In the genomic region with DNA sequence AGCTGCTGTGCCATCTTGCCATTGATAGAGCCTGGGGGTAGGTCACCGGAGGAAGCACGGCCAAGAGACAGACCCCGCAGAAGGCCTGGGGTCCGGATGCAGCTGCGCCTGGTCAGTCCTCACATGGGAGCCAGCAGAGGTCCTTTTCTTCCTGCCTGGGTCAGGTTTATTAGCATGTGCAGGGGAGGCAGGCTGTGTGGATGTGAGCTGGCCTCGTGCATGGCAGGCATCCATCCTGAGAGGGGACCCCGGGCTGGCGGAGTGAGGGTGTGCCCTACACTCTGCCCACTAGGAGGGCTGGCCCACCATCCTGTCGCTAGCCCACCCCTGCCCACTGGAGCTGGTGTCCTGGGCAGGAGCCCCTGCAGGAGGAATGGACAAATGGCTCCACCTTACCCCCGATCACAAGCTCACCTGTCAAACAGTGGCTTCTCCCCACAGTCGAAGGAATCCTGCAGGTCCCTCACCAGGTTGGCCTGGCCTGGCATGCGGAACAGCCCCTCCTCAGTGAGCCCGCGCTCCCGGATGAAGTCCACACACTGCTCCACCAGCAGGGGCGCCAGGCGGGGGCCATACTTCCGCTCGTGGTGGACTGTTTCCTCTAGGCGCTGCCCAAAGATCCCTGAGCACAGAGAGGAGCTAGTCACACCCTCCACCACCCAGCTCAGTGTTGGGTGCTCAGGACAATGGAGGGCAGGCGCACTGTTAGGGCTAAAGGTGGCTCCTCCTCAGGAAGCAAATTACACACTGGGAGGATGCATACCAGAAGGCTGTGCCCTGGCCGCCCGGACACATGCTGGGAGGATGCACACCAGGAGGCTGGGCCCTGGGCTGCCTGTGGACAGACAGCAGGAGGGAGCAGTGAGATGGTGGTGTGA, we compare ENCODE assay signal across 18 cellular contexts.
DNase-seq lines count a peak whose midpoint lies in the region; ATAC-seq and TF ChIP-seq lines count a peak whose summit lies in the region.
"Had no signal": no experiment of that assay in that cellular context is flagged by ENCODE, and none has a peak within 500 bp of the region (broad histone marks: within the 10 kb centered on the region; RNA-seq: fewer than 3 reads in every experiment).

No MANE protein-coding gene starts in this region.

- H3K79me2 ChIP-seq in H9 (ENCODE audit: insufficient read depth, low read length) (no peaks in the 10 kb centered on the region), osteoblast (ENCODE audit: insufficient read depth, low read length) (peaks cover 92% of the 10 kb centered on the region)

- H3K23me2 ChIP-seq in H9 (ENCODE audit: insufficient read length, low read depth, low read length, poor library complexity, severe bottlenecking), result no peaks in the 10 kb centered on the region

- H4K8ac ChIP-seq in H9 (replicated peaks; ENCODE audit: insufficient read length, low read depth, low read length), result no peak overlapping the region

- H2BK15ac ChIP-seq in H9 (ENCODE audit: low read depth, low read length), result no peak overlapping the region

- no peak overlapping the region for H2BK20ac ChIP-seq in H9 (ENCODE audit: low read depth, low read length, poor library complexity, severe bottlenecking)

- no peak overlapping the region for H3K23ac ChIP-seq in H9 (ENCODE audit: insufficient read length, low read depth, low read length)

- H3K18ac ChIP-seq in H9 (ENCODE audit: insufficient read length, low read depth, low read length), result no peak overlapping the region

- H3T11ph ChIP-seq in H9 (ENCODE audit: low read length), result no peak overlapping the region

- intact Hi-C loops in dendritic cell treated with granulocyte-macrophage colony-stimulating factor and Interleukin-4, amounts not matched to agents 40 ng/mL and 50 ng/mL, for 4 days (cut with micrococcal nuclease), result no loop called here

- peaks cover 5% of the 10 kb centered on the region for H3K36me3 ChIP-seq in osteoblast (ENCODE audit: insufficient read depth, low read length)
- H3K36me3 ChIP-seq: HAP-1, uterus had no signal

- H2AK5ac ChIP-seq in H9 (ENCODE audit: insufficient read length, low read length), result no peak overlapping the region

- peaks cover 21 to 32% of the 10 kb centered on the region in 2 experiments for H3K4me1 Mint-ChIP-seq in H9
- H3K4me1 Mint-ChIP-seq in dendritic cell treated with granulocyte-macrophage colony-stimulating factor and Interleukin-4, amounts not matched to agents 40 ng/mL and 50 ng/mL, for 4 days (ENCODE audit: low read depth), result peaks cover 59% of the 10 kb centered on the region
- H3K4me1 Mint-ChIP-seq: immature natural killer cell; stimulated activated effector memory CD8-positive, alpha-beta T cell treated with anti-CD3 and anti-CD28 coated beads, Interleukin-12 subunit alpha, Interleukin-12 subunit beta, amount 100 ng/mL, for 72 hours had no signal

- H3K79me1 ChIP-seq in H9 (ENCODE audit: insufficient read depth, low read depth, low read length, poor library complexity, severe bottlenecking), result no peaks in the 10 kb centered on the region

- H3K4me3 Mint-ChIP-seq in H9, result no peak overlapping the region
- no peak overlapping the region for H3K4me3 Mint-ChIP-seq in dendritic cell treated with granulocyte-macrophage colony-stimulating factor and Interleukin-4, amounts not matched to agents 40 ng/mL and 50 ng/mL, for 4 days
- H3K4me3 Mint-ChIP-seq: immature natural killer cell; mesothelial cell of epicardium; stimulated activated effector memory CD8-positive, alpha-beta T cell treated with anti-CD3 and anti-CD28 coated beads, Interleukin-12 subunit alpha, Interleukin-12 subunit beta, amount 100 ng/mL, for 72 hours had no signal

- H3K27ac ChIP-seq in H9 (ENCODE audit: insufficient read length, low read depth, low read length), result no peak overlapping the region
- H3K27ac ChIP-seq in osteoblast (ENCODE audit: low read depth, low read length), result no peak overlapping the region
- H3K27ac ChIP-seq: SK-N-MC, uterus had no signal

- no peak overlapping the region for H3K4ac ChIP-seq in H9 (ENCODE audit: low read depth, low read length)

- H3K9me3 Mint-ChIP-seq in H9, result no peaks in the 10 kb centered on the region
- H3K9me3 Mint-ChIP-seq in dendritic cell treated with granulocyte-macrophage colony-stimulating factor and Interleukin-4, amounts not matched to agents 40 ng/mL and 50 ng/mL, for 4 days, result no peaks in the 10 kb centered on the region
- H3K9me3 Mint-ChIP-seq: immature natural killer cell; stimulated activated effector memory CD8-positive, alpha-beta T cell treated with anti-CD3 and anti-CD28 coated beads, Interleukin-12 subunit alpha, Interleukin-12 subunit beta, amount 100 ng/mL, for 72 hours had no signal

- no peak for DNase-seq in GM12864 (ENCODE audit: low read depth)
- peak; percentile 57 for DNase-seq in H9
- peak; percentile 89 for DNase-seq in osteoblast (ENCODE audit: insufficient read length, low spot score, missing footprints)
- DNase-seq in NK-92 treated with Interleukin-12 subunit alpha and Interleukin-12 subunit beta, amount 100 ng/mL, for 24 hours (lab: John Stamatoyannopoulos, UW), result no peak
- no peak for DNase-seq in SIG-M5 treated with dmso at 0.1 percent for 504 hours (lab: John Stamatoyannopoulos, UW; ENCODE audit: unreplicated experiment)
- DNase-seq: cerebellar nuclear complex, immature natural killer cell, KG1, NCI-H1436, NCI-H446, occipital lobe had no signal

- H3K27me3 Mint-ChIP-seq in H9 (ENCODE audit: low read depth), result no peaks in the 10 kb centered on the region
- peaks cover 27% of the 10 kb centered on the region for H3K27me3 Mint-ChIP-seq in dendritic cell treated with granulocyte-macrophage colony-stimulating factor and Interleukin-4, amounts not matched to agents 40 ng/mL and 50 ng/mL, for 4 days

- TF ChIP-seq CTCF in GM12864 (IDR thresholded peaks at IDR 0.05; ENCODE audit: low read depth, low read length, missing control alignments) (peak; percentile 49), H9 (conservative IDR thresholded peaks at IDR 0.05) (peak; percentile 61), osteoblast (IDR thresholded peaks at IDR 0.05; ENCODE audit: extremely low read depth, low read depth, low read length) (no peak)

- no peak overlapping the region for H2BK120ac ChIP-seq in H9 (ENCODE audit: low read depth, low read length, poor library complexity, severe bottlenecking)

- H4K5ac ChIP-seq in H9 (ENCODE audit: insufficient read length, low read depth, low read length), result no peak overlapping the region

- H3K4me2 ChIP-seq in H9 (ENCODE audit: insufficient read depth, insufficient read length, low read length) (no peak overlapping the region), osteoblast (ENCODE audit: insufficient read depth, low read length) (no peak overlapping the region)

- H3K36me3 Mint-ChIP-seq in H9 (ENCODE audit: insufficient read depth in 1 of 3, low read depth in 3 of 3), result no peaks in the 10 kb centered on the region; a peak in 1 of 7 replicates
- H3K36me3 Mint-ChIP-seq in dendritic cell treated with granulocyte-macrophage colony-stimulating factor and Interleukin-4, amounts not matched to agents 40 ng/mL and 50 ng/mL, for 4 days (ENCODE audit: low read depth), result peaks cover 31% of the 10 kb centered on the region
- H3K36me3 Mint-ChIP-seq: immature natural killer cell; mesothelial cell of epicardium; stimulated activated effector memory CD8-positive, alpha-beta T cell treated with anti-CD3 and anti-CD28 coated beads, Interleukin-12 subunit alpha, Interleukin-12 subunit beta, amount 100 ng/mL, for 72 hours had no signal

- no peak for ATAC-seq in HG02973 (IDR thresholded peaks at IDR 0.05; ENCODE audit: unreplicated experiment)
- ATAC-seq: stimulated activated effector memory CD8-positive, alpha-beta T cell treated with anti-CD3 and anti-CD28 coated beads, Interleukin-12 subunit alpha, Interleukin-12 subunit beta, amount 100 ng/mL, for 72 hours had no signal

- H2BK12ac ChIP-seq in H9 (ENCODE audit: insufficient read length, low read depth, low read length), result no peak overlapping the region

- H3K27me3 ChIP-seq in H9 (ENCODE audit: insufficient read depth, low read length) (no peaks in the 10 kb centered on the region), osteoblast (ENCODE audit: insufficient read depth, low read length) (no peaks in the 10 kb centered on the region)
- H3K27me3 ChIP-seq: uterus had no signal

- H3K9me3 ChIP-seq in H9 (ENCODE audit: control insufficient read depth, low read depth, low read length) (no peaks in the 10 kb centered on the region), osteoblast (ENCODE audit: low read depth, low read length) (no peaks in the 10 kb centered on the region)
- H3K9me3 ChIP-seq: HAP-1, uterus had no signal

- H4K91ac ChIP-seq in H9 (ENCODE audit: insufficient read length, low read depth, low read length), result no peak overlapping the region

- H2AFZ ChIP-seq in H9 (ENCODE audit: low read length) (no peak overlapping the region), osteoblast (ENCODE audit: low read length) (no peak overlapping the region)

- no peak overlapping the region for H3K56ac ChIP-seq in H9 (ENCODE audit: insufficient read length, low read depth, low read length)

- no peak overlapping the region for H3K9ac ChIP-seq in H9 (ENCODE audit: extremely low read depth, insufficient read length, low read length)

- no peak overlapping the region for H3K14ac ChIP-seq in H9 (ENCODE audit: insufficient read depth, low read length)

- H4K20me1 ChIP-seq in H9 (ENCODE audit: control insufficient read depth, insufficient read depth, insufficient read length), result no peaks in the 10 kb centered on the region
- H4K20me1 ChIP-seq in osteoblast (ENCODE audit: insufficient read depth, low read length), result peaks cover 57% of the 10 kb centered on the region

- H3K4me3 ChIP-seq in GM12864 (ENCODE audit: low read depth, low read length), result no peak overlapping the region
- no peak overlapping the region for H3K4me3 ChIP-seq in osteoblast (ENCODE audit: insufficient read depth, low read length)
- H3K4me3 ChIP-seq: HAP-1, SK-N-MC, uterus had no signal

- no CpG with 5 or more reads among the region's 23 CpGs for WGBS in H9 (ENCODE audit: extremely low coverage, insufficient read length, low lambda C conversion rate)

- no peaks in the 10 kb centered on the region for H3K4me1 ChIP-seq in H9 (ENCODE audit: insufficient read depth, low read length)
- no peaks in the 10 kb centered on the region for H3K4me1 ChIP-seq in osteoblast (ENCODE audit: insufficient read depth, low read length)
- H3K4me1 ChIP-seq: HAP-1 had no signal

- H3K27ac Mint-ChIP-seq in H9, result no peak overlapping the region
- peak overlapping the region; percentile 25 for H3K27ac Mint-ChIP-seq in dendritic cell treated with granulocyte-macrophage colony-stimulating factor and Interleukin-4, amounts not matched to agents 40 ng/mL and 50 ng/mL, for 4 days
- H3K27ac Mint-ChIP-seq: immature natural killer cell; mesothelial cell of epicardium; stimulated activated effector memory CD8-positive, alpha-beta T cell treated with anti-CD3 and anti-CD28 coated beads, Interleukin-12 subunit alpha, Interleukin-12 subunit beta, amount 100 ng/mL, for 72 hours had no signal

- no peak overlapping the region for H2BK5ac ChIP-seq in H9 (ENCODE audit: insufficient read length, low read length)

Comparison
In these comparisons a context has a peak if more than half of its experiments do, and no peak if none do; other contexts are left out.
1. DNase-seq: peak in H9 (single experiment) and osteoblast (single experiment); none in GM12864 (single experiment), NK-92 treated with Interleukin-12 subunit alpha and Interleukin-12 subunit beta, amount 100 ng/mL, for 24 hours (single experiment) and SIG-M5 treated with dmso at 0.1 percent for 504 hours (single experiment).